8 cellular contexts compared by ENCODE assay signal in the genomic region with DNA sequence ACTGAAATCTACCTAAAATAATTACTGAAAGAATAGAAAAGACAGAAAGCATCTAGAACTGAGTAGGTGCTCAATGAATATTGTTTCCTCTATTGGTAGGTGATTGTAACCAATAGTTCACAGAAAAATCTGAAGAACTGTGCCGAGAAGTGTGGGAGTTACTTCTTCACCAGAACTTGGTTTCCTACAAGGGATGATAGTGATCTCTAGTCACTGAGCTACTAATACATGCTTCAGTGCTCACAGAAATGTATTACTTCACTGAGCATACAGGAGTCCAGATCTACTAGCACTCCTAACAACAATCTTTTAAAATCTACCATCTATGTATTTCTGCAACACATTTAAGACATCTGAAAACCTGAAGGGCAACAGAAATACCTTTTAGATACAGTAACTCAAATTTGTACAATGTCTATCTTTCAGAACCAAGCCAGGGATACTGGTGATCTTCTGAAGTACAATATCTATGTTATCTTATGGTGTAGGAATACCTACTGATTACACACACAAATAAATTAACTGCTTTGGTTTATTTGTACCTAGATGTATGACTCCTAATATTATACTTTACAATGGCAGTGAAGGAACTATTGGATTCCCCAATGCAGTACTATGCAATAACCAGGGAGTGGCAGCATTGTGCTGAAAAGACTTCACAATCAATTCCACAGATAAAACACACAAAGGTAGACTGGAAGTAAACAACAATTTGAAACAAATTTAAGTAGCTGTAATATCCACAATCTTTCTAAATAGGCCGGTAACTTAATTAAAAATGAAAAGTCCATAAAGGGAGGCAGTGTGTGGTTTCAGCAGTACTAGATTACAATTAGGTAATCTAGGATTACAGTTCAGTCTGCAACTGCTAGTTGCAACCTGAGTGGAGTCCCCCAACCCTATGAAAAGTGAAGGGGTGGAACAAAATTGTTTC.
A peak's percentile ranks its signal among the peaks of the same experiment; 100 is the strongest.
DNase-seq lines count a peak whose midpoint lies in the region; ATAC-seq and TF ChIP-seq lines count a peak whose summit lies in the region.

No MANE protein-coding gene starts in this region.

- no peaks in the 10 kb centered on the region for H3K4me1 ChIP-seq in CD8-positive, alpha-beta T cell (ENCODE audit: insufficient read depth, low read length)
- peaks cover 0 to 4% (median 0%) of the 10 kb centered on the region in 3 donors for H3K4me1 ChIP-seq in esophagus squamous epithelium

- POLR2A ChIA-PET in CD8-positive, alpha-beta T cell (lab: Charles Lee), result interaction anchor here (0.6 to 1.8 kb wide), 4 partner anchors 11 to 288 kb away, joined by 3 to 9 read pairs (median 3); no protein-coding TSS in a partner anchor

- no peak for TF ChIP-seq POLR2A in esophagus squamous epithelium (IDR thresholded peaks at IDR 0.05)

- no peak overlapping the region for H3K27ac ChIP-seq in CD8-positive, alpha-beta T cell (ENCODE audit: low read depth, low read length)
- no peak overlapping the region for H3K27ac ChIP-seq in esophagus squamous epithelium

- H3K27me3 ChIP-seq in CD8-positive, alpha-beta T cell (ENCODE audit: insufficient read depth, low read length), result no peaks in the 10 kb centered on the region
- no peaks in the 10 kb centered on the region for H3K27me3 ChIP-seq in esophagus squamous epithelium
- H3K27me3 ChIP-seq in MG63, result no peaks in the 10 kb centered on the region

- no peaks in the 10 kb centered on the region for H3K27me3 Mint-ChIP-seq in CD8-positive, alpha-beta T cell (ENCODE audit: low read depth)
- H3K27me3 Mint-ChIP-seq in nephron (ENCODE audit: low read depth), result no peaks in the 10 kb centered on the region

- peak; percentile 94 for ATAC-seq in CD8-positive, alpha-beta T cell
- ATAC-seq in GM18520 (IDR thresholded peaks at IDR 0.05; ENCODE audit: unreplicated experiment) (peak; percentile 50), GM19324 (IDR thresholded peaks at IDR 0.05; ENCODE audit: low FRiP score, unreplicated experiment) (no peak)

- peak; percentile 99 for TF ChIP-seq CTCF in CD8-positive, alpha-beta T cell (IDR thresholded peaks at IDR 0.05)
- TF ChIP-seq CTCF in esophagus squamous epithelium (IDR thresholded peaks at IDR 0.05) (peak; percentile 81 to 95 (median 92)), nephron (IDR thresholded peaks at IDR 0.05; ENCODE audit: unreplicated experiment in 3 of 3) (peak; percentile 88 to 94 (median 93))

- DNase-seq in CD8-positive, alpha-beta T cell, result peak in 3 of 7 experiments; percentile 28 to 31 (median 28)
- DNase-seq in NCI-H146 treated with DMSO at 0.1 percent for 48 hours (lab: John Stamatoyannopoulos, UW; ENCODE audit: unreplicated experiment) (peak; percentile 37), T-helper 22 cell (ENCODE audit: low read depth) (peak; percentile 7), esophagus squamous epithelium (lab: John Stamatoyannopoulos, UW) (no peak), MG63 (no peak)

- no peak overlapping the region for H3K4me3 ChIP-seq in CD8-positive, alpha-beta T cell (ENCODE audit: low read depth, low read length)
- H3K4me3 ChIP-seq in esophagus squamous epithelium, result no peak overlapping the region
- no peak overlapping the region for H3K4me3 ChIP-seq in MG63

- peaks cover 5% of the 10 kb centered on the region for H3K4me1 Mint-ChIP-seq in CD8-positive, alpha-beta T cell (ENCODE audit: low read depth)
- peaks cover 25% of the 10 kb centered on the region for H3K4me1 Mint-ChIP-seq in nephron

- no peaks in the 10 kb centered on the region for H3K9me3 Mint-ChIP-seq in CD8-positive, alpha-beta T cell
- H3K9me3 Mint-ChIP-seq in nephron, result no peaks in the 10 kb centered on the region

- H3K9me3 ChIP-seq in CD8-positive, alpha-beta T cell (ENCODE audit: low read length), result no peaks in the 10 kb centered on the region
- H3K9me3 ChIP-seq in esophagus squamous epithelium (no peaks in the 10 kb centered on the region), MG63 (no peaks in the 10 kb centered on the region)

- intact Hi-C loops in CD8-positive, alpha-beta T cell (cut with DNase I, micrococcal nuclease), result loop anchor here (1.0 to 10.0 kb wide), 4 partner anchors 110 to 444 kb away; no protein-coding TSS in a partner anchor
- intact Hi-C loops in esophagus squamous epithelium (cut with DNase I), result loop anchor here (5.0 to 10.0 kb wide), 3 partner anchors 114 to 284 kb away; no protein-coding TSS in a partner anchor

- H3K4me3 Mint-ChIP-seq in CD8-positive, alpha-beta T cell, result no peak overlapping the region
- H3K4me3 Mint-ChIP-seq in nephron, result no peak overlapping the region

- no peaks in the 10 kb centered on the region for H3K36me3 ChIP-seq in CD8-positive, alpha-beta T cell (ENCODE audit: insufficient read depth, low read length)
- H3K36me3 ChIP-seq in esophagus squamous epithelium (no peaks in the 10 kb centered on the region), MG63 (no peaks in the 10 kb centered on the region)

- WGBS in esophagus squamous epithelium, 2 donors, result 30 to 40% methylated on average over 2 of the region's 2 CpGs

- CTCF ChIA-PET in CD8-positive, alpha-beta T cell (lab: Charles Lee), result interaction anchor here (0.6 to 9.3 kb wide), 58 partner anchors 9 to 653 kb away, joined by 3 to 154 read pairs (median 4); no protein-coding TSS in a partner anchor

- peaks cover 8% of the 10 kb centered on the region for H3K36me3 Mint-ChIP-seq in CD8-positive, alpha-beta T cell
- peaks cover 7% of the 10 kb centered on the region for H3K36me3 Mint-ChIP-seq in nephron (ENCODE audit: low read depth)

- no peak overlapping the region for H3K27ac Mint-ChIP-seq in CD8-positive, alpha-beta T cell
- H3K27ac Mint-ChIP-seq in nephron, result peak overlapping the region; percentile 28 to 57 (median 39)

Comparison
In these comparisons a context has a peak if more than half of its experiments do, and no peak if none do; other contexts are left out.
1. DNase-seq: peak in NCI-H146 treated with DMSO at 0.1 percent for 48 hours (single experiment) and T-helper 22 cell (single experiment); none in esophagus squamous epithelium (single experiment) and MG63 (single experiment).
2. Peak in every context shown above with its lines, with median percentiles within 50 percentile points of each other: CTCF ChIP-seq.